ENCODE assay signal across 33 cellular contexts in the genomic region with DNA sequence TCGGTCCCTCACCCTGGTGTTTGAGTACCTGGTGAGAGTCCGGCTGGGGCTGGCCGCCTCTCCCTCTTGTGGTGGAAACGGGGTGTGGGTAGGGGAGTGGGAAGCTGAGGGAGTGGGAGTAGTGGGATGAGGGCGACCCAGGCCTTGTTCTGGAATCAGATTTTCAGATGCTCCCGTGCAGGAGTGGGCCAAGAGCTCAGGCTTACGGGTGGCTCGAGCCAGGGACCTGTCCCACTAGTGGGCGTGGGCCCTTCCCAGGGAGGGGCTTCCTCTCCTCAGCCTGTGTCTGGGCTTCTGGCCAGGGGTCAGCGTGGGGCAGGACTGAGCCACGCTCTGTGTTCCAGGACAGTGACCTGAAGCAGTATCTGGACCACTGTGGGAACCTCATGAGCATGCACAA.
"Had no signal": no experiment of that assay in that cellular context is flagged by ENCODE, and none has a peak within 500 bp of the region (broad histone marks: within the 10 kb centered on the region; RNA-seq: fewer than 3 reads in every experiment).

No MANE protein-coding gene starts in this region.

- H3K9me3 Mint-ChIP-seq: activated CD4-positive, alpha-beta T cell treated with anti-CD3 and anti-CD28 coated beads, Interleukin-2, amount 10 ng/mL, durations not matched to agents 7 days and 5 days; activated naive CD4-positive, alpha-beta T cell treated with anti-CD3 and anti-CD28 coated beads, Interleukin-2, amount 10 ng/mL, durations not matched to agents 7 days and 5 days; activated T-cell treated with anti-CD3 and anti-CD28 coated beads, Interleukin-2, amount 50 U/mL, for 4 hours; activated T-helper 1 cell treated with anti-CD3 and anti-CD28 coated beads, Interleukin-12 subunit alpha, Interleukin-12 subunit beta, Interleukin-2, Interleukin-4 antibody, amounts not matched to agents 30 ng/mL and 10 ng/mL and 1 ng/mL, durations not matched to agents 14 hours and 24 hours and 36 hours; T-helper 1 cell treated with Interleukin-12 subunit alpha and Interleukin-12 subunit beta and Interleukin-4 antibody, amounts not matched to agents 30 μg/mL and 1 μg/mL, for 36 hours; T-helper 2 cell treated with Interferon-gamma antibody and Interleukin-4, amounts not matched to agents 5 μg/mL and 100 μg/mL, for 36 hours; WTC11 had no signal

- H3K27ac ChIP-seq: brain microvascular endothelial cell, PC-9, SJSA1 had no signal

- H2AFZ ChIP-seq: PC-9 had no signal

- H3K27me3 Mint-ChIP-seq: activated CD4-positive, alpha-beta T cell treated with anti-CD3 and anti-CD28 coated beads for 36 hours; activated CD4-positive, alpha-beta T cell treated with anti-CD3 and anti-CD28 coated beads, Interleukin-2, amount 10 ng/mL, durations not matched to agents 7 days and 5 days; activated naive CD8-positive, alpha-beta T cell had no signal

- H3K4me3 ChIP-seq: PC-9, SJSA1 had no signal

- H3K4me1 Mint-ChIP-seq: activated CD4-positive, alpha-beta T cell treated with anti-CD3 and anti-CD28 coated beads for 36 hours; activated CD4-positive, alpha-beta T cell treated with anti-CD3 and anti-CD28 coated beads, Interleukin-2, amount 10 ng/mL, durations not matched to agents 7 days and 5 days had no signal

- H3K36me3 Mint-ChIP-seq: activated naive CD4-positive, alpha-beta T cell treated with anti-CD3 and anti-CD28 coated beads, Interleukin-2, amount 10 ng/mL, durations not matched to agents 7 days and 5 days; activated naive CD8-positive, alpha-beta T cell had no signal

- H3K4me2 ChIP-seq: PC-9, SK-N-SH had no signal

- H3K27ac Mint-ChIP-seq: activated CD4-positive, alpha-beta T cell treated with anti-CD3 and anti-CD28 coated beads for 36 hours; activated CD4-positive, alpha-beta T cell treated with anti-CD3 and anti-CD28 coated beads, Interleukin-2, amount 10 ng/mL, durations not matched to agents 7 days and 5 days; activated naive CD4-positive, alpha-beta T cell treated with anti-CD3 and anti-CD28 coated beads, Interleukin-2, amount 10 ng/mL, durations not matched to agents 7 days and 5 days; activated naive CD8-positive, alpha-beta T cell; activated T-helper 1 cell treated with anti-CD3 and anti-CD28 coated beads, Interleukin-12 subunit alpha, Interleukin-12 subunit beta, Interleukin-2, Interleukin-4 antibody, amounts not matched to agents 30 ng/mL and 10 ng/mL and 1 ng/mL, durations not matched to agents 14 hours and 24 hours and 36 hours; T-helper 1 cell treated with Interleukin-12 subunit alpha and Interleukin-12 subunit beta and Interleukin-4 antibody, amounts not matched to agents 30 μg/mL and 1 μg/mL, for 36 hours; T-helper 2 cell treated with Interferon-gamma antibody and Interleukin-4, amounts not matched to agents 5 μg/mL and 100 μg/mL, for 36 hours; WTC11 had no signal

- H3K36me3 ChIP-seq: brain microvascular endothelial cell, SJSA1 had no signal

- H3K9me3 ChIP-seq: SJSA1, SK-N-SH had no signal

- DNase-seq: activated CD4-positive, alpha-beta T cell treated with anti-CD3 and anti-CD28 coated beads for 36 hours; activated CD4-positive, alpha-beta T cell treated with anti-CD3 and anti-CD28 coated beads, Interleukin-2, amount 10 ng/mL, durations not matched to agents 7 days and 5 days; activated CD4-positive, alpha-beta T cell treated with anti-CD3 and anti-CD28 coated beads, Interleukin-2, amount 50 U/mL, for 48 hours; activated CD8-positive, alpha-beta memory T cell treated with anti-CD3 and anti-CD28 coated beads, Interleukin-2, amount 50 U/mL, for 4 hours; activated gamma-delta T cell treated with Interleukin-2 at 50 U/mL for 16 hours; activated naive CD4-positive, alpha-beta T cell treated with anti-CD3 and anti-CD28 coated beads, Interleukin-2, amount 10 ng/mL, durations not matched to agents 7 days and 5 days; activated T-cell treated with anti-CD3 and anti-CD28 coated beads for 4 hours; activated T-cell treated with anti-CD3 and anti-CD28 coated beads, Interleukin-2, amount 50 U/mL, for 4 hours; amniotic stem cell; aorta; brain microvascular endothelial cell; Karpas-422; KBM-7; NCI-H1048; NCI-H1105 treated with DMSO at 0.1 percent for 48 hours; NCI-H1436; NCI-H1694; NCI-H1930; NCI-H2081 treated with DMSO at 0.1 percent for 48 hours; NCI-H226; NCI-H524 treated with DMSO at 0.1 percent for 48 hours; NCI-H748 treated with DMSO at 0.1 percent for 48 hours; NK-92 treated with Interleukin-12 subunit alpha and Interleukin-12 subunit beta, amount 100 ng/mL, for 24 hours; PC-9; SHP77 treated with DMSO at 0.1 percent for 48 hours; SK-N-SH had no signal

- H3K4me3 Mint-ChIP-seq: activated CD4-positive, alpha-beta T cell treated with anti-CD3 and anti-CD28 coated beads for 36 hours; activated CD4-positive, alpha-beta T cell treated with anti-CD3 and anti-CD28 coated beads, Interleukin-2, amount 10 ng/mL, durations not matched to agents 7 days and 5 days; activated naive CD4-positive, alpha-beta T cell treated with anti-CD3 and anti-CD28 coated beads, Interleukin-2, amount 10 ng/mL, durations not matched to agents 7 days and 5 days; activated naive CD8-positive, alpha-beta T cell; activated T-cell treated with anti-CD3 and anti-CD28 coated beads, Interleukin-2, amount 50 U/mL, for 4 hours; activated T-helper 1 cell treated with anti-CD3 and anti-CD28 coated beads, Interleukin-12 subunit alpha, Interleukin-12 subunit beta, Interleukin-2, Interleukin-4 antibody, amounts not matched to agents 30 ng/mL and 10 ng/mL and 1 ng/mL, durations not matched to agents 14 hours and 24 hours and 36 hours; T-helper 1 cell treated with Interleukin-12 subunit alpha and Interleukin-12 subunit beta and Interleukin-4 antibody, amounts not matched to agents 30 μg/mL and 1 μg/mL, for 36 hours; T-helper 2 cell treated with Interferon-gamma antibody and Interleukin-4, amounts not matched to agents 5 μg/mL and 100 μg/mL, for 36 hours; WTC11 had no signal

- H3K9ac ChIP-seq: SK-N-SH had no signal

- H3K27me3 ChIP-seq: brain microvascular endothelial cell had no signal

- ATAC-seq: activated CD4-positive, alpha-beta T cell treated with anti-CD3 and anti-CD28 coated beads for 36 hours; activated CD4-positive, CD25-positive, alpha-beta regulatory T cell treated with anti-CD3 and anti-CD28 coated beads, Interleukin-2, amount 50 U/mL, for 24 hours; activated T-cell treated with anti-CD3 and anti-CD28 coated beads, Interleukin-2, amount 50 U/mL, for 4 hours; WTC11 had no signal
